Comparison of ENCODE assay signal across 22 cellular contexts in the genomic region with DNA sequence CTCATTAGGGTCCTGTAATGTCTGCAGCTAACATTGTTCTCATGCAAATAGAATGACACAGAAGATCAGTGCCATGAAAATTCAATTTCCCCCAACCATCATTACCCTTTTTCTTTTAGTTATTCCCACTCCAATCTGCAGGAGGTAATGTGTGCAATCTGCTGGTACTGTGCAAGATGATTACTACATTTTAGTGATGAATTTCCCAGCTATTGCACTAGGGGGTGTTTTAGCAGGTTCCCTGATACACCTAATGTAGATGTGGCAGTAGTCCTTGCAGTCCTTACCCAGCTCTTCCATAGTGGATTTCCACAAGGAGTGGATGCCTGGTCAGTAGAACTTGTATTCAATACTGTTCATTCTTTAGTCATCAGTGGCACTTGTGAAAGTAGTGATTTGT.
DNase-seq lines count a peak whose midpoint lies in the region; ATAC-seq, FAIRE-seq and TF ChIP-seq lines count a peak whose summit lies in the region.
"Had no signal": no experiment of that assay in that cellular context is flagged by ENCODE, and none has a peak within 500 bp of the region (broad histone marks: within the 10 kb centered on the region; RNA-seq: fewer than 3 reads in every experiment).

No MANE protein-coding gene starts in this region.

- DNase-seq in DMS 273 (lab: John Stamatoyannopoulos, UW; ENCODE audit: unreplicated experiment) (peak; percentile 32), DMS 273 treated with DMSO at 0.1 percent for 48 hours (lab: John Stamatoyannopoulos, UW) (no peak), K562 (ENCODE audit: extremely low read depth in 1 of 4, low spot score in 3 of 4) (peak in 1 of 4 experiments; percentile 20), nephron progenitor cell (no peak), NCI-H774 (lab: John Stamatoyannopoulos, UW) (no peak)
- DNase-seq: activated CD4-positive, alpha-beta T cell treated with anti-CD3 and anti-CD28 coated beads for 4 hours; activated CD8-positive, alpha-beta memory T cell treated with anti-CD3 and anti-CD28 coated beads, Interleukin-2, amount 50 U/mL, for 48 hours; activated naive CD4-positive, alpha-beta T cell treated with Interleukin-2 at 50 U/mL for 16 hours; cortex of kidney; erythroblast; NCI-H187 treated with DMSO at 0.1 percent for 48 hours; NCI-H524 treated with DMSO at 0.1 percent for 48 hours; stimulated activated CD4-positive, alpha-beta T cell treated with anti-CD3 and anti-CD28 coated beads, Interleukin-15, amount 100 ng/mL, for 24 hours; stimulated activated naive CD8-positive, alpha-beta T cell treated with anti-CD3 and anti-CD28 coated beads, Interleukin-15, Interleukin-2, amounts not matched to agents 100 U/mL and 50 U/mL, for 24 hours; T-helper 2 cell; upper lobe of left lung had no signal

- no peaks in the 10 kb centered on the region for H4K20me1 ChIP-seq in Loucy (ENCODE audit: insufficient read depth, low read length, poor library complexity, severe bottlenecking)
- H4K20me1 ChIP-seq in K562 (replicated peaks; ENCODE audit: control insufficient read depth, insufficient read depth, low read length) = no peaks in the 10 kb centered on the region

- H3K9me3 ChIP-seq in Loucy (ENCODE audit: insufficient read depth, low read depth, low read length) (no peaks in the 10 kb centered on the region), K562 (replicated peaks; ENCODE audit: control insufficient read depth, insufficient read depth, low read depth, low read length) (no peaks in the 10 kb centered on the region)
- H3K9me3 ChIP-seq: ascending aorta, upper lobe of left lung had no signal

- FAIRE-seq in K562 (lab: Jason Lieb, UNC) = no peak

- H3K27ac Mint-ChIP-seq in nephron progenitor cell = no peak overlapping the region
- H3K27ac Mint-ChIP-seq: nephron had no signal

- H3K9ac ChIP-seq in Loucy (ENCODE audit: low read depth, low read length, poor library complexity, severe bottlenecking) (no peak overlapping the region), K562 (ENCODE audit: insufficient read depth in 1 of 2, low read depth in 2 of 2, low read length in 2 of 2) (no peak overlapping the region)

- H3K4me2 ChIP-seq in Loucy (ENCODE audit: low read depth, low read length, poor library complexity, severe bottlenecking) = no peak overlapping the region
- no peak overlapping the region for H3K4me2 ChIP-seq in K562 (ENCODE audit: insufficient read depth, low read length)

- peak; percentile 34 for TF ChIP-seq CTCF in Loucy (conservative IDR thresholded peaks at IDR 0.05; ENCODE audit: low read length)
- TF ChIP-seq CTCF in K562 (IDR thresholded peaks at IDR 0.05 in 2 of 3, conservative IDR thresholded peaks at IDR 0.05 in 1 of 3; ENCODE audit: insufficient read depth in 2 of 3, low read depth in 1 of 3, low read length in 3 of 3) = peak; percentile 25 to 30 (median 30); a peak in 3 of 6 replicates
- peak; percentile 8 for TF ChIP-seq CTCF in nephron progenitor cell (IDR thresholded peaks at IDR 0.05)

- no peaks in the 10 kb centered on the region for H3K36me3 ChIP-seq in Loucy (ENCODE audit: insufficient read depth, low read length)
- no peaks in the 10 kb centered on the region for H3K36me3 ChIP-seq in K562 (ENCODE audit: control insufficient read depth, insufficient read depth, low read length)
- H3K36me3 ChIP-seq: ascending aorta, upper lobe of left lung had no signal

- TF ChIP-seq RAD21 in K562 (CRISPR knock-in tag; conservative IDR thresholded peaks at IDR 0.05 in 1 of 2, IDR thresholded peaks at IDR 0.05 in 1 of 2) = no peak

- POLR2A ChIA-PET in K562 (lab: Yijun Ruan, JAX) = interaction anchor here (0.9 kb wide), 1 partner anchor 9 kb away, joined by 3 read pairs; no protein-coding TSS in a partner anchor

- peaks cover 35% of the 10 kb centered on the region for H3K4me1 Mint-ChIP-seq in nephron progenitor cell
- H3K4me1 Mint-ChIP-seq: CD14-positive monocyte, nephron had no signal

- H3K79me2 ChIP-seq in Loucy (ENCODE audit: insufficient read depth, low read length) (no peaks in the 10 kb centered on the region), K562 (ENCODE audit: control insufficient read depth, insufficient read depth, low read length) (no peaks in the 10 kb centered on the region)

- no peaks in the 10 kb centered on the region for H3K9me1 ChIP-seq in K562 (ENCODE audit: control insufficient read depth, insufficient read depth, low read length)

- peaks cover 4% of the 10 kb centered on the region for H3K9me3 Mint-ChIP-seq in nephron progenitor cell
- H3K9me3 Mint-ChIP-seq: CD14-positive monocyte, nephron had no signal

- H3K9me2 ChIP-seq in Loucy (replicated peaks; ENCODE audit: low read depth, low read length) = no peaks in the 10 kb centered on the region

- peak; percentile 80 for ATAC-seq in K562
- no peak for ATAC-seq in GM21786 (IDR thresholded peaks at IDR 0.05; ENCODE audit: unreplicated experiment)
- ATAC-seq in GM21360 (IDR thresholded peaks at IDR 0.05; ENCODE audit: unreplicated experiment) = no peak
- ATAC-seq: stimulated activated naive CD8-positive, alpha-beta T cell treated with anti-CD3 and anti-CD28 coated beads, Interleukin-15, Interleukin-2, amounts not matched to agents 100 U/mL and 50 U/mL, for 24 hours had no signal

- H3K27ac ChIP-seq in K562 (ENCODE audit: extremely low read depth, low read depth, low read length) = no peak overlapping the region
- H3K27ac ChIP-seq: ascending aorta, upper lobe of left lung had no signal

- BruUV-seq in K562 (replicated peaks; lab: Mats Ljungman, UMichigan) = no TSS peak

- in situ Hi-C loops in K562 (cut with MboI) = no loop called here

- no peak overlapping the region for H3K4me3 Mint-ChIP-seq in nephron progenitor cell
- H3K4me3 Mint-ChIP-seq: CD14-positive monocyte, nephron had no signal

- no peak for TF ChIP-seq POLR2A in K562 (conservative IDR thresholded peaks at IDR 0.05)

- no peak for TF ChIP-seq EP300 in K562 (IDR thresholded peaks at IDR 0.05; ENCODE audit: low read length)

- CTCF ChIA-PET in K562 (lab: Yijun Ruan, JAX; ENCODE audit: low intra/inter-chr PET ratio) = no interaction called here

- H2AFZ ChIP-seq in Loucy (ENCODE audit: low read length) = no peak overlapping the region
- 0 out of 2 replicates have a peak overlapping the region, but pooled peaks have one; percentile 9 for H2AFZ ChIP-seq in K562 (ENCODE audit: low read depth, low read length)

- H3K27me3 Mint-ChIP-seq in nephron progenitor cell (ENCODE audit: low read depth, poor library complexity) = no peaks in the 10 kb centered on the region

- no peaks in the 10 kb centered on the region for H3F3A ChIP-seq in Loucy (ENCODE audit: low read depth)

- peaks cover 4% of the 10 kb centered on the region for H3K36me3 Mint-ChIP-seq in nephron progenitor cell (ENCODE audit: low read depth)
- H3K36me3 Mint-ChIP-seq: CD14-positive monocyte had no signal

- no peaks in the 10 kb centered on the region for H3K27me3 ChIP-seq in Loucy (ENCODE audit: insufficient read depth, low read length, poor library complexity, severe bottlenecking)
- no peaks in the 10 kb centered on the region for H3K27me3 ChIP-seq in K562 (ENCODE audit: control insufficient read depth in 2 of 2, insufficient read depth in 2 of 2, low read length in 2 of 2)
- H3K27me3 ChIP-seq: ascending aorta, upper lobe of left lung had no signal

- H3K4me3 ChIP-seq in Loucy (ENCODE audit: low read length, poor library complexity, severe bottlenecking) (no peak overlapping the region), K562 (no peak overlapping the region)
- H3K4me3 ChIP-seq: ascending aorta, upper lobe of left lung had no signal

- intact Hi-C loops in K562 (cut with micrococcal nuclease) = loop anchor here (1.0 to 10.0 kb wide), 2 partner anchors 96 to 114 kb away; partner anchors contain the start of gene ROBO2

- H3K4me1 ChIP-seq in Loucy (ENCODE audit: insufficient read depth, low read length, poor library complexity, severe bottlenecking) (no peaks in the 10 kb centered on the region), K562 (replicated peaks in 1 of 2; ENCODE audit: control insufficient read depth in 2 of 2, insufficient read depth in 2 of 2, low read length in 2 of 2) (peaks cover 0 to 4% of the 10 kb centered on the region in 2 experiments; a peak in 1 of 5 replicates)
- H3K4me1 ChIP-seq: ascending aorta, upper lobe of left lung had no signal

TF ChIP-seq in K562, 482 proteins besides CTCF, POLR2A, EP300 and RAD21 (continues in another document):
- TF ChIP-seq ZNF77 (CRISPR knock-in tag; IDR thresholded peaks at IDR 0.05) = no peak
